In the genomic region with DNA sequence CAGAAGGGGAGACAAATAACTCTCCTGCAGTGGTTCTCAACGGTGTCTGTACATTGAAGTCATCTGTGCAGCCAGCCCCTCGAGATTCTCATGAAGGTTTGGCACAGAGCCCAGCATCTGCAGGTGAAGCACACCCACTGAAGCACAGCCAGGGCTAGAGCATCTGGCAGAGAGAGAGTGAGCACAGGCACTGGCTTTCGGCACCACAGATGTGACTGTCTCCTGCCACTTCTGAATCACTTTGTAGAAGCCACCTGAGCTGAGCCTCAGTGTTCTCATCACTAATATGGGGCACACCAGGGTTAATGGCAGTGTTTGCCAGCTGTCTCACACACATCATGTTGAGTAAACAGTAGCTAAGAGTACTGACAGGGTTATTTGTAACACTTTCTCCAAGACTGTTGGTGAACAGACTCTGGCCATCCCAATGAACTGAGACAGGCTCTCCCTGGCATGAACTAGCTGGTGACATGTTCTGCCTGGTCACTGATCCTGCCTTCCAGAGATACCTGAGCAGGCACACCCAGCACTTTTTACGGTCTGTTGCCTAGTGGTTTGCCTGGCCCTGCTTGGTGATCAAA, we compare ENCODE assay signal across 1 cellular context.
A peak's percentile ranks its signal among the peaks of the same experiment; 100 is the strongest.
TF ChIP-seq lines count a peak whose summit lies in the region.

No MANE protein-coding gene starts in this region.

TF ChIP-seq in GM12878, 131 proteins besides CTCF, POLR2A, EP300 and RAD21:
- TF ChIP-seq, protein P1, sequence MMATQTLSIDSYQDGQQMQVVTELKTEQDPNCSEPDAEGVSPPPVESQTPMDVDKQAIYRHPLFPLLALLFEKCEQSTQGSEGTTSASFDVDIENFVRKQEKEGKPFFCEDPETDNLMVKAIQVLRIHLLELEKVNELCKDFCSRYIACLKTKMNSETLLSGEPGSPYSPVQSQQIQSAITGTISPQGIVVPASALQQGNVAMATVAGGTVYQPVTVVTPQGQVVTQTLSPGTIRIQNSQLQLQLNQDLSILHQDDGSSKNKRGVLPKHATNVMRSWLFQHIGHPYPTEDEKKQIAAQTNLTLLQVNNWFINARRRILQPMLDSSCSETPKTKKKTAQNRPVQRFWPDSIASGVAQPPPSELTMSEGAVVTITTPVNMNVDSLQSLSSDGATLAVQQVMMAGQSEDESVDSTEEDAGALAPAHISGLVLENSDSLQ (IDR thresholded peaks at IDR 0.05), result no peak
- TF ChIP-seq POLR2AphosphoS5 (IDR thresholded peaks at IDR 0.05; ENCODE audit: low read length), result 0 out of 2 replicates have a peak, but pooled peaks have one; percentile 6
- no peak for TF ChIP-seq CHD1 (IDR thresholded peaks at IDR 0.05; ENCODE audit: low read depth, low read length)
- TF ChIP-seq TCF3 (IDR thresholded peaks at IDR 0.05; ENCODE audit: borderline replicate concordance, insufficient read depth, low read depth, low read length), result peak; percentile 76
- TF ChIP-seq SREBF1 (IDR thresholded peaks at IDR 0.05; ENCODE audit: low read length), result no peak
- TF ChIP-seq CHD4 (IDR thresholded peaks at IDR 0.05), result no peak
- peak; percentile 68; the same call in 1 of the 2 replicates for TF ChIP-seq TCF12 (IDR thresholded peaks at IDR 0.05; ENCODE audit: low read depth, low read length)
- no peak for TF ChIP-seq ZNF207 (IDR thresholded peaks at IDR 0.05; ENCODE audit: borderline replicate concordance)
- peak; percentile 19; the same call in 1 of the 2 replicates for TF ChIP-seq RUNX3 (IDR thresholded peaks at IDR 0.05; ENCODE audit: low read length)
